In the genomic region with DNA sequence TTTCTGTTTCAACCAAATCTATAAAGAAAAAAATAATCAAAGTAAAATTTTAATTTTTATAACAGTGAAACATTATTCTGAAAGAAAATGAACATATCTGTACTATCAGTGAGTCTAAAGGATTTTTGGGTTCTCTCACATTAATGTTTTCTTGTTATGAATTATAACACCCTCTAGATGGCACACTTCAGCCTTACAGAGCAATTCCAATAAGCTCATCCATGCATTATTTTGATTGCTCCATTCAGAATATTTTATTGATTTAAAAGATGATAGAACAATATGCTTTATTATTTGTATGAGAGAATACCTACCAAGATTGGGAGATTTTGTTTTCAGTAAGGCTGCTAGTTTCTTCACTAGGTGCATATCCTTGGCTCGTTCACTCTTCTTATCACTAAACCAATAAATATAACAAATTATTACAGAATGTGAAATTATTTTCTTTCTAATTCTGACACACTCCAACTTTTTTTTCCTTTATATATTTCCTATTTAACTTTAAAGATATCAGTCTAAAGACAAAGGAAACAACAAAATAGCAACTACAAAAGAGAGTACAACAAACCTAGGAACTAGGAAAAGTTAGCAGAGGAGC, we compare ENCODE assay signal across 8 cellular contexts.
DNase-seq lines count a peak whose midpoint lies in the region; ATAC-seq, FAIRE-seq and TF ChIP-seq lines count a peak whose summit lies in the region.

No MANE protein-coding gene starts in this region.

- H2BK120ac ChIP-seq in mesenchymal stem cell (ENCODE audit: low read depth, low read length), result no peak overlapping the region

- H3K18ac ChIP-seq in mesenchymal stem cell (ENCODE audit: low read depth in 1 of 2, low read length in 2 of 2), result no peak overlapping the region

- H3K9ac ChIP-seq in mesenchymal stem cell (ENCODE audit: low read length), result no peak overlapping the region

- H4K91ac ChIP-seq in mesenchymal stem cell (ENCODE audit: low read length), result no peak overlapping the region

- H3K9me3 ChIP-seq in mesenchymal stem cell (ENCODE audit: control insufficient read depth, low read length) (no peaks in the 10 kb centered on the region), upper lobe of left lung (no peaks in the 10 kb centered on the region)

- DNase-seq in GM12865 (ENCODE audit: low read depth) (peak; percentile 19), NCI-H1694 (lab: John Stamatoyannopoulos, UW) (peak; percentile 31), astrocyte of the cerebellum (ENCODE audit: low read depth) (peak; percentile 16), mesenchymal stem cell (peak; percentile 41), upper lobe of left lung (no peak)

- in situ Hi-C loops in astrocyte of the cerebellum (cut with HindIII; ENCODE audit: low sequenced_read_pairs), result no loop called here

- H2AFZ ChIP-seq in mesenchymal stem cell (ENCODE audit: low read depth, low read length), result no peak overlapping the region

- ATAC-seq in HG03025 (IDR thresholded peaks at IDR 0.05; ENCODE audit: low FRiP score, unreplicated experiment) (no peak), esophagus mucosa (no peak), upper lobe of left lung (ENCODE audit: low FRiP score in 2 of 2) (no peak)

- no peak overlapping the region for H3K23ac ChIP-seq in mesenchymal stem cell (ENCODE audit: low read length in 2 of 2)

- no peak overlapping the region for H4K8ac ChIP-seq in mesenchymal stem cell (ENCODE audit: low read length)

- no peak overlapping the region for H2BK5ac ChIP-seq in mesenchymal stem cell (ENCODE audit: low read depth, low read length, poor library complexity, severe bottlenecking)

- H3K14ac ChIP-seq in mesenchymal stem cell (ENCODE audit: low read length in 2 of 2), result no peak overlapping the region

- H2AK5ac ChIP-seq in mesenchymal stem cell (ENCODE audit: low read length, severe bottlenecking), result no peak overlapping the region

- WGBS in mesenchymal stem cell, result no CpG with 5 or more reads among the region's 1 CpG
- WGBS in upper lobe of left lung, 2 donors, result 98 to 100% methylated on average over 1 of the region's 1 CpG

- peaks cover 5 to 94% of the 10 kb centered on the region in 2 experiments for H3K36me3 ChIP-seq in mesenchymal stem cell (ENCODE audit: control insufficient read depth in 1 of 2, insufficient read depth in 2 of 2, low read depth in 1 of 2, low read length in 2 of 2)
- peaks cover 0 to 79% (median 42%) of the 10 kb centered on the region in 4 donors for H3K36me3 ChIP-seq in upper lobe of left lung

- H2BK15ac ChIP-seq in mesenchymal stem cell (ENCODE audit: low read depth, poor library complexity, severe bottlenecking), result no peak overlapping the region

- H3K27ac ChIP-seq in mesenchymal stem cell (ENCODE audit: low read length, poor library complexity, severe bottlenecking), result no peak overlapping the region
- H3K27ac ChIP-seq in upper lobe of left lung, result no peak overlapping the region

- no peak for TF ChIP-seq POLR2A in upper lobe of left lung (IDR thresholded peaks at IDR 0.05)

- FAIRE-seq in A204.1 (lab: Jason Lieb, UNC), result peak; percentile 97

- H3K4me3 ChIP-seq in GM12865 (ENCODE audit: low read depth, low read length) (no peak overlapping the region), astrocyte of the cerebellum (ENCODE audit: low read depth, low read length) (no peak overlapping the region), mesenchymal stem cell (ENCODE audit: insufficient read depth in 1 of 2, low read depth in 1 of 2, low read length in 2 of 2) (no peak overlapping the region), upper lobe of left lung (no peak overlapping the region)

- H3K27me3 ChIP-seq in mesenchymal stem cell (ENCODE audit: control insufficient read depth in 1 of 2, insufficient read depth in 1 of 2, low read length in 2 of 2), result no peaks in the 10 kb centered on the region
- H3K27me3 ChIP-seq in upper lobe of left lung, result no peaks in the 10 kb centered on the region

- H3K4ac ChIP-seq in mesenchymal stem cell (ENCODE audit: low read depth in 1 of 2, low read length in 2 of 2), result no peak overlapping the region

- peaks cover 5% of the 10 kb centered on the region for H3K79me1 ChIP-seq in mesenchymal stem cell (replicated peaks; ENCODE audit: low read length, poor library complexity, severe bottlenecking)

- no peak for TF ChIP-seq EP300 in upper lobe of left lung (IDR thresholded peaks at IDR 0.05)

- TF ChIP-seq CTCF in GM12865 (IDR thresholded peaks at IDR 0.05; ENCODE audit: insufficient read depth, low read depth, low read length, missing control alignments), result peak; percentile 33
- peak; percentile 46 for TF ChIP-seq CTCF in astrocyte of the cerebellum (IDR thresholded peaks at IDR 0.05; ENCODE audit: low read depth, low read length, missing control alignments)
- TF ChIP-seq CTCF in upper lobe of left lung (IDR thresholded peaks at IDR 0.05), result peak in 2 of 6 experiments; percentile 14 to 35

- H3K4me1 ChIP-seq in mesenchymal stem cell (ENCODE audit: control insufficient read depth, insufficient read depth, low read depth, low read length) (no peaks in the 10 kb centered on the region), upper lobe of left lung (no peaks in the 10 kb centered on the region)

- no peak overlapping the region for H3K4me2 ChIP-seq in mesenchymal stem cell (ENCODE audit: low read length, poor library complexity, severe bottlenecking)

- H2BK12ac ChIP-seq in mesenchymal stem cell (ENCODE audit: low read length in 2 of 2), result no peak overlapping the region

Comparison
In these comparisons a context has a peak if more than half of its experiments do, and no peak if none do; other contexts are left out.
1. DNase-seq: peak in GM12865 (single experiment), NCI-H1694 (single experiment), astrocyte of the cerebellum (single experiment) and mesenchymal stem cell (single experiment); none in upper lobe of left lung (0 of 2).